ENCODE assay signal across 8 cellular contexts in the genomic region with DNA sequence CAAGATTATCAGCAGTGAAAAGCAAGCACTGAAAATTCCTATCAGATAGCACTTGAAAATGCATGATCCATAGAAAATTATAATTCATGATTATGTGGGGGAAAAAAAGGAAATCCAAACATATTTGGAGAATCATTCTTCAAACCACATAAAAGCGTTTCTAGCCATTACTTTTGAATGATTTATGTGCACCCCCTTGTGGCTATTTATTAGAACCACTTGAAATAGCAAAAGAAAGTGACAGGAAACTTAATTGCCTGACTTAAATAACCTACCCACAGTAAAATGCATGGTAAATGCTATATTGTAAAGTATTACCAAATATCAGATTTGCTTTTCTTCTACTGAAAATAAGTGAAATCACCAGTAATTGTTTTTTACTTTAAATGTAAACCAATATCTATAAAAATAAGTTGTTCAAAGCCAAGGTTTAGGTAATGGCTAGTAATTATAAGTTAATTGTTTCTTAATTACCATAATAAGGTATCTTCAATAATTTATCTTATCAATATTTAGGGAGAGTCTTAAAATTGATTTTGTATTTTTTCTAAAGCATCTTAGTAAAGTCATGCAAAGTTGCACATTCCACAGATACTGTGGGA.
DNase-seq lines count a peak whose midpoint lies in the region; ATAC-seq, FAIRE-seq and TF ChIP-seq lines count a peak whose summit lies in the region.

No MANE protein-coding gene starts in this region.

- no peak overlapping the region for H3K4me3 ChIP-seq in epithelial cell of esophagus (ENCODE audit: low read length)

- no peaks in the 10 kb centered on the region for H3K4me1 Mint-ChIP-seq in activated CD4-positive, alpha-beta T cell treated with anti-CD3 and anti-CD28 coated beads, Interleukin-2, amount 10 ng/mL, durations not matched to agents 7 days and 5 days

- peak; percentile 34 for DNase-seq in HTR-8/SVneo (ENCODE audit: insufficient read length, low spot score)
- DNase-seq in OCI-M2 (lab: John Stamatoyannopoulos, UW; ENCODE audit: unreplicated experiment): peak; percentile 22
- peak; percentile 62 for DNase-seq in epithelial cell of esophagus (ENCODE audit: low read depth)
- peak; percentile 13 for DNase-seq in pulmonary artery endothelial cell (ENCODE audit: low read depth, low spot score)
- no peak for DNase-seq in activated CD4-positive, alpha-beta T cell treated with anti-CD3 and anti-CD28 coated beads, Interleukin-2, amount 10 ng/mL, durations not matched to agents 7 days and 5 days

- CTCF ChIA-PET in activated CD4-positive, alpha-beta T cell treated with anti-CD3 and anti-CD28 coated beads, Interleukin-2, amount 10 ng/mL, durations not matched to agents 7 days and 5 days (lab: Charles Lee): no interaction called here

- H3K27me3 Mint-ChIP-seq in activated CD4-positive, alpha-beta T cell treated with anti-CD3 and anti-CD28 coated beads, Interleukin-2, amount 10 ng/mL, durations not matched to agents 7 days and 5 days: no peaks in the 10 kb centered on the region

- no peaks in the 10 kb centered on the region for H3K9me3 Mint-ChIP-seq in activated CD4-positive, alpha-beta T cell treated with anti-CD3 and anti-CD28 coated beads, Interleukin-2, amount 10 ng/mL, durations not matched to agents 7 days and 5 days

- no peak overlapping the region for H3K27ac Mint-ChIP-seq in activated CD4-positive, alpha-beta T cell treated with anti-CD3 and anti-CD28 coated beads, Interleukin-2, amount 10 ng/mL, durations not matched to agents 7 days and 5 days

- POLR2A ChIA-PET in activated CD4-positive, alpha-beta T cell treated with anti-CD3 and anti-CD28 coated beads, Interleukin-2, amount 10 ng/mL, durations not matched to agents 7 days and 5 days (lab: Charles Lee): no interaction called here

- H3K36me3 Mint-ChIP-seq in activated CD4-positive, alpha-beta T cell treated with anti-CD3 and anti-CD28 coated beads, Interleukin-2, amount 10 ng/mL, durations not matched to agents 7 days and 5 days (ENCODE audit: low read depth): no peaks in the 10 kb centered on the region

- TF ChIP-seq CTCF in GM12874 (IDR thresholded peaks at IDR 0.05; ENCODE audit: insufficient read depth, low read depth, low read length) (peak; percentile 19; the same call in 1 of the 2 replicates), epithelial cell of esophagus (IDR thresholded peaks at IDR 0.05; ENCODE audit: insufficient read depth, low read depth, low read length, missing control alignments) (peak; percentile 44)

- no peak overlapping the region for H3K4me3 Mint-ChIP-seq in activated CD4-positive, alpha-beta T cell treated with anti-CD3 and anti-CD28 coated beads, Interleukin-2, amount 10 ng/mL, durations not matched to agents 7 days and 5 days

- ATAC-seq in GM19395 (IDR thresholded peaks at IDR 0.05; ENCODE audit: unreplicated experiment): no peak
- ATAC-seq in HG03039 (IDR thresholded peaks at IDR 0.05; ENCODE audit: unreplicated experiment): no peak

- no peak for FAIRE-seq in HTR-8/SVneo (lab: Jason Lieb, UNC)
